Comparison of ENCODE assay signal across 1 cellular context in genomic region chr16:1959269-1960039, GRCh38.
TF ChIP-seq lines count a peak whose summit lies in the region.

TSS of gene NDUFB10 (plus strand) at chr16:1959538. CDS start at chr16:1959625, 87 bp downstream.

TF ChIP-seq in HepG2, 621 proteins besides CTCF, POLR2A, EP300 and RAD21 (continued from another document and continues in another):
- TF ChIP-seq ZNF280D (CRISPR knock-in tag; IDR thresholded peaks at IDR 0.05), result peak; percentile 17; the same call in 1 of the 2 replicates
- TF ChIP-seq PTBP1 (IDR thresholded peaks at IDR 0.05; ENCODE audit: low read depth, low read length, poor library complexity, severe bottlenecking), result no peak
- peak; percentile 55; the same call in 1 of the 2 replicates for TF ChIP-seq ZXDC (CRISPR knock-in tag; IDR thresholded peaks at IDR 0.05)
- peak; percentile 56; the same call in 1 of the 2 replicates for TF ChIP-seq ZBTB25 (CRISPR knock-in tag; IDR thresholded peaks at IDR 0.05)
- TF ChIP-seq MIXL1 (CRISPR knock-in tag; IDR thresholded peaks at IDR 0.05), result 0 out of 2 replicates have a peak, but pooled peaks have one; percentile 57
- no peak for TF ChIP-seq ZNF629 (CRISPR knock-in tag; conservative IDR thresholded peaks at IDR 0.05)
- TF ChIP-seq ATF5 (CRISPR knock-in tag; IDR thresholded peaks at IDR 0.05; ENCODE audit: low read depth), result 0 out of 2 replicates have a peak, but pooled peaks have one; percentile 56
- peak; percentile 61; the same call in 1 of the 2 replicates for TF ChIP-seq ZNF891 (CRISPR knock-in tag; IDR thresholded peaks at IDR 0.05)
- TF ChIP-seq ATF2 (CRISPR knock-in tag; IDR thresholded peaks at IDR 0.05), result peak; percentile 74; the same call in 1 of the 2 replicates
- no peak for TF ChIP-seq ZNF562 (CRISPR knock-in tag; IDR thresholded peaks at IDR 0.05; ENCODE audit: borderline replicate concordance)
- TF ChIP-seq JDP2 (CRISPR knock-in tag; IDR thresholded peaks at IDR 0.05; ENCODE audit: borderline replicate concordance), result no peak
- TF ChIP-seq ZNF503 (CRISPR knock-in tag; IDR thresholded peaks at IDR 0.05), result peak; percentile 74
- TF ChIP-seq ZNF609 (CRISPR knock-in tag; IDR thresholded peaks at IDR 0.05; ENCODE audit: borderline replicate concordance), result no peak
- peak; percentile 94 for TF ChIP-seq SPEN (CRISPR knock-in tag; IDR thresholded peaks at IDR 0.05; ENCODE audit: low read depth)
- peak; percentile 56; the same call in 1 of the 2 replicates for TF ChIP-seq GFI1 (CRISPR knock-in tag; IDR thresholded peaks at IDR 0.05; ENCODE audit: borderline replicate concordance)
- no peak for TF ChIP-seq RFX1 (IDR thresholded peaks at IDR 0.05)
- TF ChIP-seq TMF1 (CRISPR knock-in tag; IDR thresholded peaks at IDR 0.05; ENCODE audit: low read depth), result peak; percentile 81; the same call in 1 of the 2 replicates
- TF ChIP-seq PHB2 (IDR thresholded peaks at IDR 0.05; ENCODE audit: partially characterized antibody), result no peak
- TF ChIP-seq GLI4 (CRISPR knock-in tag; IDR thresholded peaks at IDR 0.05; ENCODE audit: borderline replicate concordance), result no peak
- TF ChIP-seq ZKSCAN8 (CRISPR knock-in tag; IDR thresholded peaks at IDR 0.05; ENCODE audit: borderline replicate concordance), result peak; percentile 31; the same call in 1 of the 2 replicates
- TF ChIP-seq ZNF674 (CRISPR knock-in tag; IDR thresholded peaks at IDR 0.05; ENCODE audit: low read depth), result no peak
- TF ChIP-seq HDAC6 (IDR thresholded peaks at IDR 0.05; ENCODE audit: low read depth, low read length), result no peak
- TF ChIP-seq ZNF512 (CRISPR knock-in tag; IDR thresholded peaks at IDR 0.05), result no peak
- peak; percentile 74 for TF ChIP-seq HOXD1 (CRISPR knock-in tag; IDR thresholded peaks at IDR 0.05)
- TF ChIP-seq ZNF136 (CRISPR knock-in tag; IDR thresholded peaks at IDR 0.05; ENCODE audit: low read depth), result no peak
- TF ChIP-seq MLXIP (CRISPR knock-in tag; IDR thresholded peaks at IDR 0.05; ENCODE audit: borderline replicate concordance), result no peak
- peak; percentile 79 for TF ChIP-seq ERF (CRISPR knock-in tag; IDR thresholded peaks at IDR 0.05)
- peak; percentile 70; the same call in 1 of the 2 replicates for TF ChIP-seq IKZF5 (CRISPR knock-in tag; IDR thresholded peaks at IDR 0.05)
- TF ChIP-seq POLR2AphosphoS2 (IDR thresholded peaks at IDR 0.05; ENCODE audit: low read depth, low read length), result no peak
